ENCODE assay signal across 16 cellular contexts in genomic region chr9:93090091-93090655, GRCh38. TPM values are rescaled to one million over a fixed set of nuclear protein-coding genes. Genes with fewer than 3 reads are reported as not detected.
A peak's percentile ranks its signal among the peaks of the same experiment; 100 is the strongest.
DNase-seq lines count a peak whose midpoint lies in the region; ATAC-seq and TF ChIP-seq lines count a peak whose summit lies in the region.
"Had no signal": no experiment of that assay in that cellular context is flagged by ENCODE, and none has a peak within 500 bp of the region (broad histone marks: within the 10 kb centered on the region; RNA-seq: fewer than 3 reads in every experiment).

No MANE protein-coding gene starts in this region.

- H3K4me3 ChIP-seq in CD4-positive, CD25-positive, alpha-beta regulatory T cell (ENCODE audit: low read depth, low read length) = no peak overlapping the region
- no peak overlapping the region for H3K4me3 ChIP-seq in CD8-positive, alpha-beta T cell (ENCODE audit: low read depth, low read length)
- H3K4me3 ChIP-seq: GM23338 had no signal

- peak overlapping the region; percentile 30 to 87 (median 63) for H3K27ac Mint-ChIP-seq in CD4-positive, CD25-positive, alpha-beta regulatory T cell
- H3K27ac Mint-ChIP-seq in CD8-positive, alpha-beta T cell = peak overlapping the region; percentile 67
- peak overlapping the region; percentile 34 for H3K27ac Mint-ChIP-seq in activated naive CD8-positive, alpha-beta T cell treated with anti-CD3 and anti-CD28 coated beads for 36 hours
- H3K27ac Mint-ChIP-seq in naive thymus-derived CD8-positive, alpha-beta T cell = peak overlapping the region; percentile 58 to 93 (median 76)
- H3K27ac Mint-ChIP-seq: GM23338 had no signal

- H3K4me3 Mint-ChIP-seq in CD4-positive, CD25-positive, alpha-beta regulatory T cell = peak overlapping the region in 1 of 4 donors; percentile 12
- no peak overlapping the region for H3K4me3 Mint-ChIP-seq in CD8-positive, alpha-beta T cell
- H3K4me3 Mint-ChIP-seq in activated naive CD8-positive, alpha-beta T cell treated with anti-CD3 and anti-CD28 coated beads for 36 hours = no peak overlapping the region
- H3K4me3 Mint-ChIP-seq in naive thymus-derived CD8-positive, alpha-beta T cell = peak overlapping the region in 1 of 10 donors; percentile 3
- H3K4me3 Mint-ChIP-seq: GM23338 had no signal

- H3K4me1 Mint-ChIP-seq in CD4-positive, CD25-positive, alpha-beta regulatory T cell = peaks cover 5 to 58% (median 39%) of the 10 kb centered on the region in 4 donors
- peaks cover 47% of the 10 kb centered on the region for H3K4me1 Mint-ChIP-seq in CD8-positive, alpha-beta T cell (ENCODE audit: low read depth)
- peaks cover 59% of the 10 kb centered on the region for H3K4me1 Mint-ChIP-seq in activated naive CD8-positive, alpha-beta T cell treated with anti-CD3 and anti-CD28 coated beads for 36 hours
- peaks cover 30 to 65% (median 46%) of the 10 kb centered on the region in 4 donors for H3K4me1 Mint-ChIP-seq in naive thymus-derived CD8-positive, alpha-beta T cell

- intact Hi-C loops in CD8-positive, alpha-beta T cell (cut with DNase I, micrococcal nuclease) = loop anchor here (10.0 kb wide), 2 partner anchors 415 to 1085 kb away; partner anchors contain the start of gene IPPK (in 1 of the 2)

- CTCF ChIA-PET in CD8-positive, alpha-beta T cell (lab: Charles Lee) = interaction anchor here (0.9 to 2.7 kb wide), 3 partner anchors 19 to 87 kb away, joined by 3 to 12 read pairs (median 8); no protein-coding TSS in a partner anchor
- CTCF ChIA-PET in RWPE1 (lab: Yijun Ruan, JAX) = interaction anchor here (0.6 kb wide), 3 partner anchors 36 to 214 kb away, joined by 3 to 6 read pairs (median 3); no protein-coding TSS in a partner anchor

- no peak for DNase-seq in CD4-positive, CD25-positive, alpha-beta regulatory T cell
- peak in 1 of 7 experiments; percentile 44 for DNase-seq in CD8-positive, alpha-beta T cell
- DNase-seq in activated naive CD8-positive, alpha-beta T cell treated with anti-CD3 and anti-CD28 coated beads for 36 hours = no peak
- DNase-seq in naive thymus-derived CD8-positive, alpha-beta T cell = peak in 1 of 10 donors; percentile 22
- DNase-seq in HUDEP-2 (lab: John Stamatoyannopoulos, UW; ENCODE audit: unreplicated experiment in 76 of 76) (no peak), NCI-H1436 treated with DMSO at 0.1 percent for 48 hours (lab: John Stamatoyannopoulos, UW) (no peak), NCI-H1417 (lab: John Stamatoyannopoulos, UW) (no peak), RWPE1 (ENCODE audit: low spot score) (no peak)
- DNase-seq: C1 segment of cervical spinal cord, MM.1S, NCI-H2081, RPMI8226 had no signal

- H3K36me3 ChIP-seq in CD4-positive, CD25-positive, alpha-beta regulatory T cell (ENCODE audit: control insufficient read depth, insufficient read depth, low read length) = peaks cover 33% of the 10 kb centered on the region
- H3K36me3 ChIP-seq in CD8-positive, alpha-beta T cell (ENCODE audit: insufficient read depth, low read length) = peaks cover 8% of the 10 kb centered on the region

- H3K9me3 ChIP-seq in CD4-positive, CD25-positive, alpha-beta regulatory T cell (ENCODE audit: control insufficient read depth in 2 of 2, low read length in 2 of 2) = peaks cover 0 to 5% of the 10 kb centered on the region in 2 experiments
- H3K9me3 ChIP-seq in CD8-positive, alpha-beta T cell (ENCODE audit: low read length) = no peaks in the 10 kb centered on the region

- no peak for ATAC-seq in CD4-positive, CD25-positive, alpha-beta regulatory T cell (ENCODE audit: low read depth in 2 of 2)
- no peak for ATAC-seq in CD8-positive, alpha-beta T cell
- ATAC-seq in naive thymus-derived CD8-positive, alpha-beta T cell = no peak
- ATAC-seq: esophagus mucosa, GM23338 had no signal

- no peak overlapping the region for H3K27ac ChIP-seq in CD4-positive, CD25-positive, alpha-beta regulatory T cell (ENCODE audit: insufficient read depth, low read length, poor library complexity, severe bottlenecking)
- H3K27ac ChIP-seq in CD8-positive, alpha-beta T cell (ENCODE audit: low read depth, low read length) = no peak overlapping the region
- no peak overlapping the region for H3K27ac ChIP-seq in RWPE1

- TF ChIP-seq CTCF in CD8-positive, alpha-beta T cell (IDR thresholded peaks at IDR 0.05) = no peak
- no peak for TF ChIP-seq CTCF in RWPE1 (conservative IDR thresholded peaks at IDR 0.05; ENCODE audit: low read depth)

- no peaks in the 10 kb centered on the region for H3K27me3 ChIP-seq in CD4-positive, CD25-positive, alpha-beta regulatory T cell (ENCODE audit: control insufficient read depth, insufficient read depth, low read length)
- no peaks in the 10 kb centered on the region for H3K27me3 ChIP-seq in CD8-positive, alpha-beta T cell (ENCODE audit: insufficient read depth, low read length)

- H3K36me3 Mint-ChIP-seq in CD4-positive, CD25-positive, alpha-beta regulatory T cell = peaks cover 30% of the 10 kb centered on the region
- H3K36me3 Mint-ChIP-seq in CD8-positive, alpha-beta T cell = peaks cover 37% of the 10 kb centered on the region
- H3K36me3 Mint-ChIP-seq in activated naive CD8-positive, alpha-beta T cell treated with anti-CD3 and anti-CD28 coated beads for 36 hours = peaks cover 46% of the 10 kb centered on the region
- H3K36me3 Mint-ChIP-seq in naive thymus-derived CD8-positive, alpha-beta T cell = peaks cover 0 to 36% (median 12%) of the 10 kb centered on the region in 3 donors

- peaks cover 0 to 4% (median 0%) of the 10 kb centered on the region in 7 donors for H3K9me3 Mint-ChIP-seq in CD4-positive, CD25-positive, alpha-beta regulatory T cell
- H3K9me3 Mint-ChIP-seq in CD8-positive, alpha-beta T cell = no peaks in the 10 kb centered on the region
- H3K9me3 Mint-ChIP-seq in activated naive CD8-positive, alpha-beta T cell treated with anti-CD3 and anti-CD28 coated beads for 36 hours = peaks cover 35% of the 10 kb centered on the region
- H3K9me3 Mint-ChIP-seq in naive thymus-derived CD8-positive, alpha-beta T cell = peaks cover 0 to 2% (median 0%) of the 10 kb centered on the region in 9 donors

- POLR2A ChIA-PET in CD8-positive, alpha-beta T cell (lab: Charles Lee) = interaction anchor here (0.8 to 2.0 kb wide), 2 partner anchors 9 to 25 kb away, joined by 3 to 6 read pairs; no protein-coding TSS in a partner anchor
- POLR2A ChIA-PET in naive thymus-derived CD8-positive, alpha-beta T cell (lab: Charles Lee) = interaction anchor here (0.7 to 12.1 kb wide), 5 partner anchors 26 to 129 kb away, joined by 3 to 221 read pairs (median 4); no protein-coding TSS in a partner anchor
- POLR2A ChIA-PET in RWPE1 (lab: Yijun Ruan, JAX; ENCODE audit: low non-redundant PET) = interaction anchor here (1.0 kb wide), 1 partner anchor 15 kb away, joined by 7 read pairs; no protein-coding TSS in a partner anchor

- H3K27me3 Mint-ChIP-seq in CD4-positive, CD25-positive, alpha-beta regulatory T cell = no peaks in the 10 kb centered on the region
- no peaks in the 10 kb centered on the region for H3K27me3 Mint-ChIP-seq in CD8-positive, alpha-beta T cell (ENCODE audit: low read depth)
- H3K27me3 Mint-ChIP-seq in activated naive CD8-positive, alpha-beta T cell treated with anti-CD3 and anti-CD28 coated beads for 36 hours = no peaks in the 10 kb centered on the region
- H3K27me3 Mint-ChIP-seq in naive thymus-derived CD8-positive, alpha-beta T cell = no peaks in the 10 kb centered on the region

- peaks cover 29% of the 10 kb centered on the region for H3K4me1 ChIP-seq in CD4-positive, CD25-positive, alpha-beta regulatory T cell (ENCODE audit: control insufficient read depth, insufficient read depth, low read length, poor library complexity, severe bottlenecking)
- peaks cover 24% of the 10 kb centered on the region for H3K4me1 ChIP-seq in CD8-positive, alpha-beta T cell (ENCODE audit: insufficient read depth, low read length)

RNA-seq across cellular contexts. Expression of gene CARD19, which starts 5.8 kb away (rescaled TPM):
- 60.0 TPM for total RNA-seq in CD4-positive, CD25-positive, alpha-beta regulatory T cell
- polyA plus RNA-seq in CD4-positive, CD25-positive, alpha-beta regulatory T cell = 10 to 100 TPM; 64.8 to 89.1 (median 75.3) TPM
- 10 to 100 TPM; 72.1 to 78.0 TPM for total RNA-seq in CD8-positive, alpha-beta T cell
- total RNA-seq in activated naive CD8-positive, alpha-beta T cell treated with anti-CD3 and anti-CD28 coated beads for 36 hours = 10 to 100 TPM; 36.5 to 38.6 TPM
- 10 to 100 TPM; 68.9 to 71.2 TPM for total RNA-seq in naive thymus-derived CD8-positive, alpha-beta T cell
- 10 to 100 TPM; 56.3 to 62.9 (median 56.9) TPM for polyA plus RNA-seq in naive thymus-derived CD8-positive, alpha-beta T cell

RNA-seq across cellular contexts. Expression of gene SUSD3, which starts 31.7 kb away (rescaled TPM):
- 68.7 TPM for total RNA-seq in CD4-positive, CD25-positive, alpha-beta regulatory T cell
- polyA plus RNA-seq in CD4-positive, CD25-positive, alpha-beta regulatory T cell = 100 to 1,000 TPM; 187 to 229 (median 210) TPM
- total RNA-seq in CD8-positive, alpha-beta T cell = 10 to 100 TPM; 20.6 to 22.7 TPM
- 10 to 100 TPM; 27.1 to 28.8 TPM for total RNA-seq in activated naive CD8-positive, alpha-beta T cell treated with anti-CD3 and anti-CD28 coated beads for 36 hours
- total RNA-seq in naive thymus-derived CD8-positive, alpha-beta T cell = 10 to 100 TPM; 62.1 to 64.0 TPM
- polyA plus RNA-seq in naive thymus-derived CD8-positive, alpha-beta T cell = 100 to 1,000 TPM in 2 of 3 donors, 10 to 100 TPM in 1; 86.7 to 208 (median 145) TPM
- total RNA-seq: astrocyte, HT1080 had no signal

RNA-seq across cellular contexts. Expression of gene NINJ1, which starts 43.9 kb away (rescaled TPM):
- total RNA-seq in CD4-positive, CD25-positive, alpha-beta regulatory T cell = 144 TPM
- polyA plus RNA-seq in CD4-positive, CD25-positive, alpha-beta regulatory T cell = 100 to 1,000 TPM in 1 of 4 donors, 10 to 100 TPM in 3; 68.5 to 104 (median 73.2) TPM
- 100 to 1,000 TPM; 214 to 229 TPM for total RNA-seq in CD8-positive, alpha-beta T cell
- total RNA-seq in activated naive CD8-positive, alpha-beta T cell treated with anti-CD3 and anti-CD28 coated beads for 36 hours = 10 to 100 TPM; 74.9 to 77.8 TPM
- 10 to 100 TPM; 33.8 to 35.6 TPM for total RNA-seq in naive thymus-derived CD8-positive, alpha-beta T cell
- 10 to 100 TPM; 78.5 to 97.6 (median 96.0) TPM for polyA plus RNA-seq in naive thymus-derived CD8-positive, alpha-beta T cell
